In genomic region chr12:38956337-38956736, GRCh38 we compare ENCODE assay signal across 28 cellular contexts. TPM values are rescaled to one million over a fixed set of nuclear protein-coding genes. Genes with fewer than 3 reads are reported as not detected.
DNase-seq lines count a peak whose midpoint lies in the region; ATAC-seq and TF ChIP-seq lines count a peak whose summit lies in the region.
"Had no signal": no experiment of that assay in that cellular context is flagged by ENCODE, and none has a peak within 500 bp of the region (broad histone marks: within the 10 kb centered on the region; RNA-seq: fewer than 3 reads in every experiment).

No MANE protein-coding gene starts in this region.

- H3K27ac ChIP-seq in SJCRH30, result peak overlapping the region; percentile 41
- H3K27ac ChIP-seq: ascending aorta, C4-2B, dorsolateral prefrontal cortex, Peyer's patch, right lobe of liver had no signal

- no peaks in the 10 kb centered on the region for H3K27me3 ChIP-seq in SJCRH30
- H3K27me3 ChIP-seq: ascending aorta, dorsolateral prefrontal cortex, Peyer's patch, right lobe of liver had no signal

- H3K4me1 Mint-ChIP-seq in activated CD4-positive, alpha-beta T cell treated with anti-CD3 and anti-CD28 coated beads for 36 hours, result no peaks in the 10 kb centered on the region
- H3K4me1 Mint-ChIP-seq: activated naive CD8-positive, alpha-beta T cell treated with anti-CD3 and anti-CD28 coated beads, Interleukin-2, amount 10 ng/mL, durations not matched to agents 7 days and 5 days had no signal

- no peaks in the 10 kb centered on the region for H3K9me3 ChIP-seq in SJCRH30 (replicated peaks)
- H3K9me3 ChIP-seq: ascending aorta, HAP-1, Peyer's patch, right lobe of liver had no signal

- TF ChIP-seq CTCF in fibroblast of the aortic adventitia (IDR thresholded peaks at IDR 0.05; ENCODE audit: insufficient read depth, low read length) (no peak), retinal pigment epithelial cell (conservative IDR thresholded peaks at IDR 0.05; ENCODE audit: low read depth, low read length) (no peak)

- POLR2A ChIA-PET in activated CD4-positive, alpha-beta T cell treated with anti-CD3 and anti-CD28 coated beads for 36 hours (lab: Charles Lee), result no interaction called here

- intact Hi-C loops in activated CD4-positive, alpha-beta T cell treated with anti-CD3 and anti-CD28 coated beads for 36 hours (cut with DNase I, micrococcal nuclease), result no loop called here

- H3K4me1 ChIP-seq in SJCRH30, result peaks cover 19% of the 10 kb centered on the region
- H3K4me1 ChIP-seq: ascending aorta, HAP-1, Peyer's patch, right lobe of liver had no signal

- DNase-seq in HS-5 (ENCODE audit: low read depth) (peak; percentile 66), SJCRH30 (peak; percentile 7 to 39), fibroblast of the aortic adventitia (ENCODE audit: low read depth) (peak; percentile 80), retinal pigment epithelial cell (ENCODE audit: low read depth) (peak; percentile 39), NCI-H187 treated with DMSO at 0.1 percent for 48 hours (lab: John Stamatoyannopoulos, UW) (no peak)
- DNase-seq in activated CD4-positive, alpha-beta T cell treated with anti-CD3 and anti-CD28 coated beads for 36 hours, result no peak
- DNase-seq: activated CD4-positive, alpha-beta T cell treated with anti-CD3 and anti-CD28 coated beads for 1 hour; activated CD8-positive, alpha-beta T cell treated with anti-CD3 and anti-CD28 coated beads for 36 hours; activated gamma-delta T cell; activated naive CD8-positive, alpha-beta T cell treated with anti-CD3 and anti-CD28 coated beads, Interleukin-2, amount 10 ng/mL, durations not matched to agents 7 days and 5 days; DND-41; dorsolateral prefrontal cortex; head of caudate nucleus; left cardiac atrium; mesenchymal stem cell; NCI-H2171; NCI-H524 treated with DMSO at 0.1 percent for 48 hours; NK-92 treated with Interleukin-12 subunit alpha and Interleukin-12 subunit beta, amount 100 ng/mL, for 24 hours; Peyer's patch; posterior cingulate gyrus; right lobe of liver; stimulated activated CD4-positive, alpha-beta T cell treated with anti-CD3 and anti-CD28 coated beads, Interleukin-2, amount 100 ng/mL, for 48 hours had no signal

- H3K9me3 Mint-ChIP-seq in activated CD4-positive, alpha-beta T cell treated with anti-CD3 and anti-CD28 coated beads for 36 hours (ENCODE audit: low read depth), result no peaks in the 10 kb centered on the region
- H3K9me3 Mint-ChIP-seq: activated CD8-positive, alpha-beta T cell treated with anti-CD3 and anti-CD28 coated beads for 36 hours; type B pancreatic cell had no signal

- ATAC-seq in GM21825 (IDR thresholded peaks at IDR 0.05; ENCODE audit: unreplicated experiment), result no peak
- ATAC-seq in activated CD4-positive, alpha-beta T cell treated with anti-CD3 and anti-CD28 coated beads for 36 hours, result no peak
- ATAC-seq: activated CD8-positive, alpha-beta T cell treated with anti-CD3 and anti-CD28 coated beads for 36 hours; left cardiac atrium; right lobe of liver had no signal

- H3K4me3 ChIP-seq in SJCRH30 (no peak overlapping the region), fibroblast of the aortic adventitia (ENCODE audit: low read depth, low read length) (no peak overlapping the region), retinal pigment epithelial cell (ENCODE audit: low read length) (no peak overlapping the region)
- H3K4me3 ChIP-seq: ascending aorta, dorsolateral prefrontal cortex, HAP-1, Peyer's patch, right lobe of liver had no signal

- CTCF ChIA-PET in activated CD4-positive, alpha-beta T cell treated with anti-CD3 and anti-CD28 coated beads for 36 hours (lab: Charles Lee), result no interaction called here

- no peaks in the 10 kb centered on the region for H3K27me3 Mint-ChIP-seq in activated CD4-positive, alpha-beta T cell treated with anti-CD3 and anti-CD28 coated beads for 36 hours
- H3K27me3 Mint-ChIP-seq: activated CD8-positive, alpha-beta T cell treated with anti-CD3 and anti-CD28 coated beads for 36 hours; activated naive CD8-positive, alpha-beta T cell treated with anti-CD3 and anti-CD28 coated beads, Interleukin-2, amount 10 ng/mL, durations not matched to agents 7 days and 5 days; type B pancreatic cell had no signal

- H3K36me3 ChIP-seq in SJCRH30, result no peaks in the 10 kb centered on the region
- H3K36me3 ChIP-seq: ascending aorta, HAP-1, Peyer's patch, right lobe of liver had no signal

- H3K36me3 Mint-ChIP-seq in activated CD4-positive, alpha-beta T cell treated with anti-CD3 and anti-CD28 coated beads for 36 hours (ENCODE audit: low read depth), result no peaks in the 10 kb centered on the region
- H3K36me3 Mint-ChIP-seq: activated naive CD8-positive, alpha-beta T cell treated with anti-CD3 and anti-CD28 coated beads, Interleukin-2, amount 10 ng/mL, durations not matched to agents 7 days and 5 days; type B pancreatic cell had no signal

- H3K27ac Mint-ChIP-seq in activated CD4-positive, alpha-beta T cell treated with anti-CD3 and anti-CD28 coated beads for 36 hours, result no peak overlapping the region
- H3K27ac Mint-ChIP-seq: activated CD8-positive, alpha-beta T cell treated with anti-CD3 and anti-CD28 coated beads for 36 hours; activated naive CD8-positive, alpha-beta T cell treated with anti-CD3 and anti-CD28 coated beads, Interleukin-2, amount 10 ng/mL, durations not matched to agents 7 days and 5 days; type B pancreatic cell had no signal

- no peak overlapping the region for H3K4me3 Mint-ChIP-seq in activated CD4-positive, alpha-beta T cell treated with anti-CD3 and anti-CD28 coated beads for 36 hours
- H3K4me3 Mint-ChIP-seq: activated CD8-positive, alpha-beta T cell treated with anti-CD3 and anti-CD28 coated beads for 36 hours; activated naive CD8-positive, alpha-beta T cell treated with anti-CD3 and anti-CD28 coated beads, Interleukin-2, amount 10 ng/mL, durations not matched to agents 7 days and 5 days; type B pancreatic cell had no signal

RNA-seq across cellular contexts. Expression of gene CPNE8, which starts 50.9 kb away (rescaled TPM):
- total RNA-seq in SJCRH30 (2014; rRNA removed; shearing (Covaris generic)), result not detected in 2 replicates
- total RNA-seq in fibroblast of the aortic adventitia (ENCODE audit: low replicate concordance), result 36.8 and 70.3 TPM in 2 replicates
- total RNA-seq in activated CD4-positive, alpha-beta T cell treated with anti-CD3 and anti-CD28 coated beads for 36 hours, result 1 to 10 TPM; 3.0 to 4.6 TPM
- total RNA-seq: LHCN-M2 had no signal

Comparison
In these comparisons a context has a peak if more than half of its experiments do, and no peak if none do; other contexts are left out.
1. DNase-seq: peak in HS-5 (single experiment), SJCRH30 (2 of 2), fibroblast of the aortic adventitia (single experiment) and retinal pigment epithelial cell (single experiment); none in activated CD4-positive, alpha-beta T cell treated with anti-CD3 and anti-CD28 coated beads for 36 hours (single experiment) and NCI-H187 treated with DMSO at 0.1 percent for 48 hours (single experiment).